In the genomic region with DNA sequence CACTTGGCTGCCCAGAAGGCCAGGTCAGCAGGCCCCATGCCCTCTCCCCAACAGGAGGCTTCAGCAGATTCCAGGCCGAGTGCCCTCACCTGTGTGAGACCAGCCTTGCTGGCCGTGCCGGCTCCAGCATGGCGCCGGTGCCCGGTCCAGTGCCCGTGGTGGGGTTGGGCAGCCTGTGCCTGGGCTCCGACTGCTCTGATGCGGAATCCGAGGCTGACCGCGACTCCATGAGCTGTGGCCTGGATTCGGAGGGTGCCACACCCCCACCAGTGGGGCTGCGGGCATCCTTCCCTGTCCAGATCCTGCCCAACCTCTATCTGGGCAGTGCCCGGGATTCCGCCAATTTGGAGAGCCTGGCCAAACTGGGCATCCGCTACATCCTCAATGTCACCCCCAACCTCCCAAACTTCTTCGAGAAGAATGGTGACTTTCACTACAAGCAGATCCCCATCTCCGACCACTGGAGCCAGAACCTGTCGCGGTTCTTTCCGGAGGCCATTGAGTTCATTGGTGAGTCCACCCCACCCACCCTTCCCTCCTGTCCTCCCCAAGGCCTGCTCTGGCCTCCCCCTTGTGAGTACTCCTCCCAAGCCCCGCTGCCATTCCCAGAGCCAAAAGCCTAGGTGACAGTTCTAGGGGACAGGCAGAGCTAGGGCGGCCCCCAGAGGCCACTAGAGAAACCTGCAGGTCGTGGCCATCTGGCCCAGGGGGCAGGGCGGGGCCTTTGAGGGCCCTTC, we compare ENCODE assay signal across 8 cellular contexts. TPM values are rescaled to one million over a fixed set of nuclear protein-coding genes. Genes with fewer than 3 reads are reported as not detected.
DNase-seq lines count a peak whose midpoint lies in the region; ATAC-seq and TF ChIP-seq lines count a peak whose summit lies in the region.

No MANE protein-coding gene starts in this region.

- H3K36me3 ChIP-seq in osteoblast (ENCODE audit: insufficient read depth, low read length): no peaks in the 10 kb centered on the region

- H3K27ac ChIP-seq in dorsolateral prefrontal cortex: no peak overlapping the region
- H3K27ac ChIP-seq in osteoblast (ENCODE audit: low read depth, low read length): no peak overlapping the region

- H3K4me2 ChIP-seq in osteoblast (ENCODE audit: insufficient read depth, low read length): no peak overlapping the region

- DNase-seq in GM03348 (ENCODE audit: low spot score): peak; percentile 52
- DNase-seq in Kasumi-1 (lab: John Stamatoyannopoulos, UW): peak; percentile 34 to 54
- peak in 6 of 10 donors; percentile 16 to 43 (median 34) for DNase-seq in dorsolateral prefrontal cortex
- peak; percentile 95 for DNase-seq in osteoblast (ENCODE audit: insufficient read length, low spot score, missing footprints)
- no peak for DNase-seq in dedifferentiated amniotic fluid mesenchymal stem cell (ENCODE audit: extremely low spot score)

- peaks cover 0 to 74% (median 42%) of the 10 kb centered on the region in 45 donors for H3K27me3 ChIP-seq in dorsolateral prefrontal cortex
- peaks cover 25% of the 10 kb centered on the region for H3K27me3 ChIP-seq in osteoblast (ENCODE audit: insufficient read depth, low read length)

- H3K9me3 ChIP-seq in osteoblast (ENCODE audit: low read depth, low read length): no peaks in the 10 kb centered on the region

- no peak overlapping the region for H2AFZ ChIP-seq in osteoblast (ENCODE audit: low read length)

- no peaks in the 10 kb centered on the region for H3K4me1 ChIP-seq in osteoblast (ENCODE audit: insufficient read depth, low read length)

- no peaks in the 10 kb centered on the region for H3K79me2 ChIP-seq in osteoblast (ENCODE audit: insufficient read depth, low read length)

- peak in 16 of 56 donors; percentile 7 to 28 (median 15) for TF ChIP-seq CTCF in dorsolateral prefrontal cortex (IDR thresholded peaks at IDR 0.05 in 54 of 56, conservative IDR thresholded peaks at IDR 0.05 in 2 of 56; ENCODE audit: low read depth in 1 of 56, partially characterized antibody in 56 of 56)
- peak; percentile 14 for TF ChIP-seq CTCF in osteoblast (IDR thresholded peaks at IDR 0.05; ENCODE audit: extremely low read depth, low read depth, low read length)

- H4K20me1 ChIP-seq in osteoblast (ENCODE audit: insufficient read depth, low read length): no peaks in the 10 kb centered on the region

- intact Hi-C loops in dorsolateral prefrontal cortex (cut with DNase I): no loop called here

- ATAC-seq in SK-N-SH treated with all-trans-retinoic acid at 6 μM for 48 hours: peak; percentile 82
- no peak for ATAC-seq in GM21515 (IDR thresholded peaks at IDR 0.05; ENCODE audit: unreplicated experiment)
- no peak for ATAC-seq in GM19035 (IDR thresholded peaks at IDR 0.05; ENCODE audit: unreplicated experiment)

- H3K4me3 ChIP-seq in dorsolateral prefrontal cortex (no peak overlapping the region), osteoblast (ENCODE audit: insufficient read depth, low read length) (no peak overlapping the region)

TF ChIP-seq in SK-N-SH treated with all-trans-retinoic acid at 6 μM for 48 hours, 23 proteins besides CTCF, POLR2A, EP300 and RAD21:
- no peak for TF ChIP-seq OSR1 (CRISPR knock-in tag; IDR thresholded peaks at IDR 0.05)
- no peak for TF ChIP-seq POU6F1 (CRISPR knock-in tag; IDR thresholded peaks at IDR 0.05; ENCODE audit: borderline replicate concordance, low read depth)
- no peak for TF ChIP-seq CSRNP3 (CRISPR knock-in tag; IDR thresholded peaks at IDR 0.05)
- TF ChIP-seq TOX (CRISPR knock-in tag; IDR thresholded peaks at IDR 0.05; ENCODE audit: borderline replicate concordance): no peak
- TF ChIP-seq PPARA (CRISPR knock-in tag; IDR thresholded peaks at IDR 0.05; ENCODE audit: borderline replicate concordance): no peak
- no peak for TF ChIP-seq RARB (CRISPR knock-in tag; IDR thresholded peaks at IDR 0.05)
- TF ChIP-seq, protein P1, sequence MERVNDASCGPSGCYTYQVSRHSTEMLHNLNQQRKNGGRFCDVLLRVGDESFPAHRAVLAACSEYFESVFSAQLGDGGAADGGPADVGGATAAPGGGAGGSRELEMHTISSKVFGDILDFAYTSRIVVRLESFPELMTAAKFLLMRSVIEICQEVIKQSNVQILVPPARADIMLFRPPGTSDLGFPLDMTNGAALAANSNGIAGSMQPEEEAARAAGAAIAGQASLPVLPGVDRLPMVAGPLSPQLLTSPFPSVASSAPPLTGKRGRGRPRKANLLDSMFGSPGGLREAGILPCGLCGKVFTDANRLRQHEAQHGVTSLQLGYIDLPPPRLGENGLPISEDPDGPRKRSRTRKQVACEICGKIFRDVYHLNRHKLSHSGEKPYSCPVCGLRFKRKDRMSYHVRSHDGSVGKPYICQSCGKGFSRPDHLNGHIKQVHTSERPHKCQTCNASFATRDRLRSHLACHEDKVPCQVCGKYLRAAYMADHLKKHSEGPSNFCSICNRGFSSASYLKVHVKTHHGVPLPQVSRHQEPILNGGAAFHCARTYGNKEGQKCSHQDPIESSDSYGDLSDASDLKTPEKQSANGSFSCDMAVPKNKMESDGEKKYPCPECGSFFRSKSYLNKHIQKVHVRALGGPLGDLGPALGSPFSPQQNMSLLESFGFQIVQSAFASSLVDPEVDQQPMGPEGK (CRISPR knock-in tag; IDR thresholded peaks at IDR 0.05; ENCODE audit: borderline replicate concordance): no peak
- TF ChIP-seq ZFP3 (CRISPR knock-in tag; IDR thresholded peaks at IDR 0.05): no peak
- TF ChIP-seq ISL1 (CRISPR knock-in tag; IDR thresholded peaks at IDR 0.05): no peak
- TF ChIP-seq BACH2 (CRISPR knock-in tag; IDR thresholded peaks at IDR 0.05; ENCODE audit: borderline replicate concordance): no peak
- TF ChIP-seq ESRRG (CRISPR knock-in tag; IDR thresholded peaks at IDR 0.05): no peak
- no peak for TF ChIP-seq ZNF565 (CRISPR knock-in tag; conservative IDR thresholded peaks at IDR 0.05; ENCODE audit: low read depth)
- TF ChIP-seq ZFP30 (CRISPR knock-in tag; IDR thresholded peaks at IDR 0.05): no peak
- no peak for TF ChIP-seq ZNF70 (CRISPR knock-in tag; IDR thresholded peaks at IDR 0.05)

RNA-seq across cellular contexts. Expression of gene DUSP9, which starts 2.3 kb away (rescaled TPM):
- total RNA-seq in dorsolateral prefrontal cortex: 10 to 100 TPM in 2 of 120 experiments, 1 to 10 TPM in 117, under 1 TPM in 1; 0.93 to 13.7 (median 3.5) TPM
- total RNA-seq in osteoblast: under 0.01 TPM in 2 replicates

RNA-seq across cellular contexts. Expression of gene PNCK, which starts 24.3 kb away (rescaled TPM):
- 100 to 1,000 TPM in 97 of 120 experiments, 10 to 100 TPM in 23; 27.4 to 186 (median 123) TPM for total RNA-seq in dorsolateral prefrontal cortex
- total RNA-seq in osteoblast: 0.29 and 0.36 TPM in 2 replicates

RNA-seq across cellular contexts. Expression of gene SLC6A8, which starts 38.4 kb away (rescaled TPM):
- 100 to 1,000 TPM in 116 of 120 experiments, 10 to 100 TPM in 4; 86.4 to 357 (median 144) TPM for total RNA-seq in dorsolateral prefrontal cortex
- total RNA-seq in osteoblast: 15.3 and 19.5 TPM in 2 replicates

RNA-seq across cellular contexts. Expression of gene CCNQ, which starts 50.4 kb away (rescaled TPM):
- total RNA-seq in dorsolateral prefrontal cortex (10 to 100 TPM; 15.7 to 45.8 (median 28.2) TPM), osteoblast (29.3 and 33.0 TPM in 2 replicates)

Comparison
In these comparisons a context has a peak if more than half of its experiments do, and no peak if none do; other contexts are left out.
1. RNA of gene PNCK, which starts 24.3 kb away (total RNA-seq): 27.4 to 186 TPM in dorsolateral prefrontal cortex; 0.29 to 0.36 TPM in osteoblast; every median in the first group is over 10 times any median in the second.